1 cellular context compared by ENCODE assay signal in genomic region chr17:80018917-80019651, GRCh38.
TF ChIP-seq lines count a peak whose summit lies in the region.

No MANE protein-coding gene starts in this region.

TF ChIP-seq in HepG2, 621 proteins besides CTCF, POLR2A, EP300 and RAD21 (continued from another document and continues in another):
- 0 out of 2 replicates have a peak, but pooled peaks have one; percentile 44 for TF ChIP-seq ZNF350 (CRISPR knock-in tag; IDR thresholded peaks at IDR 0.05; ENCODE audit: borderline replicate concordance, low read depth)
- TF ChIP-seq ZSCAN9 (CRISPR knock-in tag; IDR thresholded peaks at IDR 0.05; ENCODE audit: borderline replicate concordance) = peak; percentile 28; the same call in 1 of the 2 replicates
- TF ChIP-seq SIN3A (IDR thresholded peaks at IDR 0.05; ENCODE audit: borderline replicate concordance, low read depth, low read length) = 0 out of 2 replicates have a peak, but pooled peaks have one; percentile 22
- TF ChIP-seq ZFYVE20 (CRISPR knock-in tag; IDR thresholded peaks at IDR 0.05; ENCODE audit: borderline replicate concordance, low read depth) = no peak
- TF ChIP-seq SP140L (CRISPR knock-in tag; IDR thresholded peaks at IDR 0.05; ENCODE audit: borderline replicate concordance) = 0 out of 2 replicates have a peak, but pooled peaks have one; percentile 28
- peak; percentile 63; the same call in 1 of the 2 replicates for TF ChIP-seq BATF2 (CRISPR knock-in tag; IDR thresholded peaks at IDR 0.05)
- no peak for TF ChIP-seq KLF6 (CRISPR knock-in tag; IDR thresholded peaks at IDR 0.05)
- TF ChIP-seq TRIM24 (CRISPR knock-in tag; IDR thresholded peaks at IDR 0.05) = no peak
- no peak for TF ChIP-seq JUNB (CRISPR knock-in tag; IDR thresholded peaks at IDR 0.05; ENCODE audit: borderline replicate concordance)
- peak; percentile 98 for TF ChIP-seq PATZ1 (CRISPR knock-in tag; IDR thresholded peaks at IDR 0.05)
- no peak for TF ChIP-seq USF2 (IDR thresholded peaks at IDR 0.05; ENCODE audit: low read depth, low read length)
- TF ChIP-seq USF2 (CRISPR knock-in tag; IDR thresholded peaks at IDR 0.05; ENCODE audit: borderline replicate concordance) = no peak; the same call in 1 of the 2 replicates
- no peak for TF ChIP-seq GTF2F1 (IDR thresholded peaks at IDR 0.05; ENCODE audit: low read length)
- TF ChIP-seq FOXP4 (CRISPR knock-in tag; IDR thresholded peaks at IDR 0.05) = peak; percentile 67; the same call in 1 of the 2 replicates
- TF ChIP-seq ZNF619 (CRISPR knock-in tag; IDR thresholded peaks at IDR 0.05) = 0 out of 2 replicates have a peak, but pooled peaks have one; percentile 63
- no peak for TF ChIP-seq KDM6A (CRISPR knock-in tag; IDR thresholded peaks at IDR 0.05; ENCODE audit: low read depth)
- TF ChIP-seq ZNF781 (CRISPR knock-in tag; IDR thresholded peaks at IDR 0.05; ENCODE audit: borderline replicate concordance, not compliant biosample characterization) = peak; percentile 74
- TF ChIP-seq ZNF564 (CRISPR knock-in tag; IDR thresholded peaks at IDR 0.05) = peak; percentile 61; the same call in 1 of the 2 replicates
- TF ChIP-seq MXI1 (IDR thresholded peaks at IDR 0.05; ENCODE audit: borderline replicate concordance, low read depth, low read length) = no peak
- no peak; the same call in 1 of the 2 replicates for TF ChIP-seq ZNF292 (CRISPR knock-in tag; IDR thresholded peaks at IDR 0.05; ENCODE audit: borderline replicate concordance, low read depth)
- no peak for TF ChIP-seq TCF7L2 (IDR thresholded peaks at IDR 0.05; ENCODE audit: low read depth, low read length)
- no peak for TF ChIP-seq ZBED4 (CRISPR knock-in tag; IDR thresholded peaks at IDR 0.05; ENCODE audit: borderline replicate concordance)
- no peak for TF ChIP-seq ZNF670 (CRISPR knock-in tag; IDR thresholded peaks at IDR 0.05; ENCODE audit: borderline replicate concordance)
- peak; percentile 58; the same call in 1 of the 2 replicates for TF ChIP-seq HNF1A (IDR thresholded peaks at IDR 0.05; ENCODE audit: low read depth)
- TF ChIP-seq HNF1A (CRISPR knock-in tag; IDR thresholded peaks at IDR 0.05; ENCODE audit: borderline replicate concordance) = peak; percentile 73; the same call in 1 of the 2 replicates
- no peak for TF ChIP-seq ZIK1 (CRISPR knock-in tag; IDR thresholded peaks at IDR 0.05; ENCODE audit: borderline replicate concordance, low read depth)
- TF ChIP-seq NKX3-1 (CRISPR knock-in tag; IDR thresholded peaks at IDR 0.05) = peak; percentile 87; the same call in 1 of the 2 replicates
- no peak for TF ChIP-seq ZNF180 (CRISPR knock-in tag; IDR thresholded peaks at IDR 0.05; ENCODE audit: borderline replicate concordance, low read depth)
- TF ChIP-seq ZNF678 (CRISPR knock-in tag; IDR thresholded peaks at IDR 0.05) = peak; percentile 89; the same call in 1 of the 2 replicates
- TF ChIP-seq ZNF839 (CRISPR knock-in tag; IDR thresholded peaks at IDR 0.05; ENCODE audit: borderline replicate concordance) = 0 out of 2 replicates have a peak, but pooled peaks have one; percentile 37
- TF ChIP-seq TBX2 (CRISPR knock-in tag; IDR thresholded peaks at IDR 0.05; ENCODE audit: borderline replicate concordance) = peak; percentile 56; the same call in 1 of the 2 replicates
- TF ChIP-seq TARDBP (CRISPR knock-in tag; IDR thresholded peaks at IDR 0.05) = 0 out of 2 replicates have a peak, but pooled peaks have one; percentile 27
- TF ChIP-seq ZNF776 (CRISPR knock-in tag; IDR thresholded peaks at IDR 0.05) = no peak
- no peak for TF ChIP-seq ZNF337 (CRISPR knock-in tag; IDR thresholded peaks at IDR 0.05; ENCODE audit: borderline replicate concordance, low read depth)
- peak; percentile 18 for TF ChIP-seq RBM22 (optimal IDR thresholded peaks at IDR 0.05; ENCODE audit: low read length)
- TF ChIP-seq ZNF629 (CRISPR knock-in tag; conservative IDR thresholded peaks at IDR 0.05) = 0 out of 2 replicates have a peak, but pooled peaks have one; percentile 2
- no peak; the same call in 1 of the 2 replicates for TF ChIP-seq ZNF572 (CRISPR knock-in tag; IDR thresholded peaks at IDR 0.05)
- TF ChIP-seq ZMAT3 (CRISPR knock-in tag; conservative IDR thresholded peaks at IDR 0.05) = no peak
- no peak for TF ChIP-seq FUBP1 (CRISPR knock-in tag; IDR thresholded peaks at IDR 0.05; ENCODE audit: borderline replicate concordance)
- no peak for TF ChIP-seq ZNF281 (CRISPR knock-in tag; IDR thresholded peaks at IDR 0.05; ENCODE audit: borderline replicate concordance)
